Comparison of ENCODE assay signal across 1 cellular context in genomic region chr17:44008205-44008909, GRCh38.
TF ChIP-seq lines count a peak whose summit lies in the region.

No MANE protein-coding gene starts in this region.

TF ChIP-seq in H1, 55 proteins besides CTCF, POLR2A, EP300 and RAD21:
- TF ChIP-seq POLR2AphosphoS5 (IDR thresholded peaks at IDR 0.05; ENCODE audit: low read depth, low read length) (no peak), TAF1 (IDR thresholded peaks at IDR 0.05; ENCODE audit: low read depth, low read length) (0 out of 2 replicates have a peak, but pooled peaks have one; percentile 5), CHD2 (IDR thresholded peaks at IDR 0.05; ENCODE audit: low read length) (no peak), CREB1 (IDR thresholded peaks at IDR 0.05) (0 out of 2 replicates have a peak, but pooled peaks have one; percentile 6), SP2 (IDR thresholded peaks at IDR 0.05; ENCODE audit: low read length) (peak; percentile 37; the same call in 1 of the 2 replicates), MAX (IDR thresholded peaks at IDR 0.05) (no peak)
